Comparison of ENCODE assay signal across 1 cellular context in the genomic region with DNA sequence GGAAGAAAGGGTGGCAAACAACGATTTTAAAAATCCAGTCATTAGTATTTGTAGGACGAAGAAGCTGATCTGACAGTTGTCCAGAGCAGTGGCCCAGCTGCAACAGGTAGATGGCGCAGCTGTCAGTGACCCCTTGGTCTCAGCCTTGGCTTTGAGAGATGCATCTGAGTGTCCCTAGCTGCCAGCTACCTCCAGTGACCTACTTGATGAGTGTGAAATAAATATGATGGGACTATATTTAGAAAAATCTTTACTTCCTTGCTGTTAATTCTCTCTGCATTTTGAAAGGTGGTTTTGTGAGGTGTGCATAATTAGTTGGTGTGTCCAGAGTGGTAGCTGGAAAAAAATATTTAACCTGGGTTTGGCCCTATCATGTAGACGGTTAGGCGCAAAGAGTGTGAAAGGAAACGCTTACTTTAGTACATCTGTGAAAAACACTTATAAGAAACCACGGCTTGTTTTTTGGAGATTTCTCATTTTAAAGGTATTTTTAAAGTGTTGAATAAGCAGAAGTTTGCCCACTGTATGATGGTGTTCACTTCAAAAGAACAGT.
TF ChIP-seq lines count a peak whose summit lies in the region.

No MANE protein-coding gene starts in this region.

TF ChIP-seq in WTC11, 78 proteins besides CTCF, POLR2A, EP300 and RAD21 (continued from another document):
- TF ChIP-seq GRHL2 (CRISPR knock-in tag; IDR thresholded peaks at IDR 0.05; ENCODE audit: insufficient replicate concordance, severe bottlenecking) (no peak), EMX1 (CRISPR knock-in tag; IDR thresholded peaks at IDR 0.05) (no peak), FOXJ3 (CRISPR knock-in tag; IDR thresholded peaks at IDR 0.05; ENCODE audit: borderline replicate concordance) (no peak), ZNF281 (CRISPR knock-in tag; IDR thresholded peaks at IDR 0.05) (no peak), MLX (CRISPR knock-in tag; IDR thresholded peaks at IDR 0.05) (no peak), SOX15 (CRISPR knock-in tag; IDR thresholded peaks at IDR 0.05) (no peak), ZNF416 (CRISPR knock-in tag; IDR thresholded peaks at IDR 0.05) (no peak)
- TF ChIP-seq, protein P1, sequence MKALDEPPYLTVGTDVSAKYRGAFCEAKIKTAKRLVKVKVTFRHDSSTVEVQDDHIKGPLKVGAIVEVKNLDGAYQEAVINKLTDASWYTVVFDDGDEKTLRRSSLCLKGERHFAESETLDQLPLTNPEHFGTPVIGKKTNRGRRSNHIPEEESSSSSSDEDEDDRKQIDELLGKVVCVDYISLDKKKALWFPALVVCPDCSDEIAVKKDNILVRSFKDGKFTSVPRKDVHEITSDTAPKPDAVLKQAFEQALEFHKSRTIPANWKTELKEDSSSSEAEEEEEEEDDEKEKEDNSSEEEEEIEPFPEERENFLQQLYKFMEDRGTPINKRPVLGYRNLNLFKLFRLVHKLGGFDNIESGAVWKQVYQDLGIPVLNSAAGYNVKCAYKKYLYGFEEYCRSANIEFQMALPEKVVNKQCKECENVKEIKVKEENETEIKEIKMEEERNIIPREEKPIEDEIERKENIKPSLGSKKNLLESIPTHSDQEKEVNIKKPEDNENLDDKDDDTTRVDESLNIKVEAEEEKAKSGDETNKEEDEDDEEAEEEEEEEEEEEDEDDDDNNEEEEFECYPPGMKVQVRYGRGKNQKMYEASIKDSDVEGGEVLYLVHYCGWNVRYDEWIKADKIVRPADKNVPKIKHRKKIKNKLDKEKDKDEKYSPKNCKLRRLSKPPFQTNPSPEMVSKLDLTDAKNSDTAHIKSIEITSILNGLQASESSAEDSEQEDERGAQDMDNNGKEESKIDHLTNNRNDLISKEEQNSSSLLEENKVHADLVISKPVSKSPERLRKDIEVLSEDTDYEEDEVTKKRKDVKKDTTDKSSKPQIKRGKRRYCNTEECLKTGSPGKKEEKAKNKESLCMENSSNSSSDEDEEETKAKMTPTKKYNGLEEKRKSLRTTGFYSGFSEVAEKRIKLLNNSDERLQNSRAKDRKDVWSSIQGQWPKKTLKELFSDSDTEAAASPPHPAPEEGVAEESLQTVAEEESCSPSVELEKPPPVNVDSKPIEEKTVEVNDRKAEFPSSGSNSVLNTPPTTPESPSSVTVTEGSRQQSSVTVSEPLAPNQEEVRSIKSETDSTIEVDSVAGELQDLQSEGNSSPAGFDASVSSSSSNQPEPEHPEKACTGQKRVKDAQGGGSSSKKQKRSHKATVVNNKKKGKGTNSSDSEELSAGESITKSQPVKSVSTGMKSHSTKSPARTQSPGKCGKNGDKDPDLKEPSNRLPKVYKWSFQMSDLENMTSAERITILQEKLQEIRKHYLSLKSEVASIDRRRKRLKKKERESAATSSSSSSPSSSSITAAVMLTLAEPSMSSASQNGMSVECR (CRISPR knock-in tag; IDR thresholded peaks at IDR 0.05; ENCODE audit: borderline replicate concordance): no peak
